ENCODE assay signal across 18 cellular contexts in the genomic region with DNA sequence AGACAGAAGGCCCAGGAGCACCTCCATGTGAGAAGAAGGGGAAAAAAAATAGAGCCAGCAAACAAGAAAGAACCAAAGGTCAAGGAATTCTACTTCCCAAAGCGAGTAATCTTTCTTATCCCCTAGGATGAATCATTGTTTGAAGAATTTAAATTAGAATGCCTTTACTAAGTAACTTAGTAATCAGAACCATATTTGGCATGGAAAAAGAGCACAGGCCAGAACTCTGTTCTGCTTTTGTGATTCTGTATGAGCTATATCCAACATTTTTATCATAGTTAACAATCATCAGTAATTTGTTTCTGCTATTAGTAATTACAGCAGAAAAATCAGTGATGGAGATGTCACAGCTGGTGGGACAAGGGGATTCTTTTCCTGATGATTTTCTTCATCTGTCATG.
DNase-seq lines count a peak whose midpoint lies in the region; FAIRE-seq and TF ChIP-seq lines count a peak whose summit lies in the region.
"Had no signal": no experiment of that assay in that cellular context is flagged by ENCODE, and none has a peak within 500 bp of the region (broad histone marks: within the 10 kb centered on the region; RNA-seq: fewer than 3 reads in every experiment).

No MANE protein-coding gene starts in this region.

- H3K9me3 Mint-ChIP-seq in Caco-2 (ENCODE audit: unreplicated experiment): peaks cover 17% of the 10 kb centered on the region

- H2AFZ ChIP-seq in fibroblast of lung (ENCODE audit: low read length) (no peak overlapping the region), osteoblast (ENCODE audit: low read length) (no peak overlapping the region)

- H3K27me3 Mint-ChIP-seq in Caco-2 (ENCODE audit: insufficient read depth, unreplicated experiment): no peaks in the 10 kb centered on the region

- peaks cover 16% of the 10 kb centered on the region for H3K4me1 Mint-ChIP-seq in Caco-2 (ENCODE audit: low read depth, unreplicated experiment)

- DNase-seq in Caco-2 (no peak), RWPE1 (ENCODE audit: low spot score) (peak; percentile 5), fibroblast of lung (ENCODE audit: low read depth in 2 of 2) (peak; percentile 90 to 95), osteoblast (ENCODE audit: insufficient read length, low spot score, missing footprints) (peak; percentile 71), COLO668 (lab: John Stamatoyannopoulos, UW; ENCODE audit: unreplicated experiment) (no peak), D721Med (ENCODE audit: insufficient read length, low spot score) (no peak), inferior parietal cortex (ENCODE audit: extremely low spot score) (no peak)
- DNase-seq in activated CD4-positive, alpha-beta T cell treated with anti-CD3 and anti-CD28 coated beads, Interleukin-2, amount 50 U/mL, for 4 hours: no peak
- DNase-seq: activated CD4-positive, CD25-positive, alpha-beta regulatory T cell; activated T-cell treated with anti-CD3 and anti-CD28 coated beads, Interleukin-2, amount 50 U/mL, for 4 hours; cerebellar nuclear complex; NCI-H1048; NCI-H524; retina; upper lobe of left lung had no signal

- H3K4me3 ChIP-seq in Caco-2 (ENCODE audit: low read depth, low read length) (no peak overlapping the region), fibroblast of lung (replicated peaks in 1 of 4; ENCODE audit: control extremely low read depth in 1 of 4, insufficient read depth in 1 of 4, low read depth in 3 of 4, low read length in 4 of 4) (no peak overlapping the region), osteoblast (ENCODE audit: insufficient read depth, low read length) (no peak overlapping the region)
- H3K4me3 ChIP-seq: GM12878, lung, SJCRH30, upper lobe of left lung had no signal

- CTCF ChIA-PET in Caco-2 (lab: Charles Lee): interaction anchor here (1.8 kb wide), 1 partner anchor 39 kb away, joined by 6 read pairs; no protein-coding TSS in a partner anchor
- CTCF ChIA-PET in RWPE1 (lab: Yijun Ruan, JAX): no interaction called here

- H3K4me1 ChIP-seq in Caco-2: peaks cover 20% of the 10 kb centered on the region
- H3K4me1 ChIP-seq in fibroblast of lung (ENCODE audit: control insufficient read depth, extremely low read depth, insufficient read depth, low read length): no peaks in the 10 kb centered on the region
- H3K4me1 ChIP-seq in osteoblast (ENCODE audit: insufficient read depth, low read length): peaks cover 15% of the 10 kb centered on the region
- H3K4me1 ChIP-seq: upper lobe of left lung had no signal

- no peaks in the 10 kb centered on the region for H3K79me2 ChIP-seq in fibroblast of lung (ENCODE audit: control insufficient read depth, insufficient read depth, low read length)
- no peaks in the 10 kb centered on the region for H3K79me2 ChIP-seq in osteoblast (ENCODE audit: insufficient read depth, low read length)

- intact Hi-C loops in Caco-2 (cut with micrococcal nuclease; ENCODE audit: unreplicated experiment): loop anchor here (1.0 kb wide), 2 partner anchors 38 to 102 kb away; no protein-coding TSS in a partner anchor

- H3K9ac ChIP-seq in fibroblast of lung (ENCODE audit: insufficient read depth, low read length): no peak overlapping the region

- peak overlapping the region; percentile 11 for H3K4me3 Mint-ChIP-seq in Caco-2 (ENCODE audit: unreplicated experiment)
- H3K4me3 Mint-ChIP-seq: activated T-cell treated with anti-CD3 and anti-CD28 coated beads, Interleukin-2, amount 50 U/mL, for 4 hours had no signal

- 0 out of 2 replicates have a peak, but pooled peaks cover 9% of the 10 kb centered on the region for H3K9me3 ChIP-seq in Caco-2
- no peaks in the 10 kb centered on the region for H3K9me3 ChIP-seq in fibroblast of lung (ENCODE audit: control insufficient read depth, insufficient read depth, low read depth, low read length)
- H3K9me3 ChIP-seq in osteoblast (ENCODE audit: low read depth, low read length): no peaks in the 10 kb centered on the region
- H3K9me3 ChIP-seq: SJCRH30, upper lobe of left lung had no signal

- no peak for FAIRE-seq in D721Med (lab: Jason Lieb, UNC)
- FAIRE-seq: GM12878 had no signal

- TF ChIP-seq CTCF in Caco-2 (IDR thresholded peaks at IDR 0.05; ENCODE audit: insufficient read depth in 1 of 2, low read depth in 1 of 2, low read length in 1 of 2, severe bottlenecking in 1 of 2, unreplicated experiment in 1 of 2): no peak
- TF ChIP-seq CTCF in RWPE1 (conservative IDR thresholded peaks at IDR 0.05; ENCODE audit: low read depth): no peak
- no peak for TF ChIP-seq CTCF in fibroblast of lung (conservative IDR thresholded peaks at IDR 0.05 in 1 of 2, IDR thresholded peaks at IDR 0.05 in 1 of 2; ENCODE audit: low read depth in 1 of 2, low read length in 2 of 2)
- no peak for TF ChIP-seq CTCF in osteoblast (IDR thresholded peaks at IDR 0.05; ENCODE audit: extremely low read depth, low read depth, low read length)
- no peak for TF ChIP-seq CTCF in D721Med (IDR thresholded peaks at IDR 0.05; ENCODE audit: insufficient read depth, missing control alignments)

- peak overlapping the region; percentile 76 for H3K27ac Mint-ChIP-seq in Caco-2 (ENCODE audit: unreplicated experiment)

- no peaks in the 10 kb centered on the region for H3K27me3 ChIP-seq in Caco-2 (replicated peaks; ENCODE audit: control insufficient read depth, insufficient read depth, low read length)
- no peaks in the 10 kb centered on the region for H3K27me3 ChIP-seq in fibroblast of lung (ENCODE audit: control insufficient read depth, insufficient read depth, low read length)
- no peaks in the 10 kb centered on the region for H3K27me3 ChIP-seq in osteoblast (ENCODE audit: insufficient read depth, low read length)
- H3K27me3 ChIP-seq: SJCRH30, upper lobe of left lung had no signal

- H3K27ac ChIP-seq in RWPE1 (no peak overlapping the region), fibroblast of lung (ENCODE audit: insufficient read depth, low read length) (no peak overlapping the region), osteoblast (ENCODE audit: low read depth, low read length) (peak overlapping the region; percentile 63)
- H3K27ac ChIP-seq: SJCRH30, upper lobe of left lung had no signal

- no TSS peak for BruUV-seq in Caco-2 (replicated peaks; lab: Mats Ljungman, UMichigan)

- H3K4me2 ChIP-seq in fibroblast of lung (ENCODE audit: extremely low read depth, insufficient read depth, low read length): peak overlapping the region; percentile 19
- peak overlapping the region; percentile 20 for H3K4me2 ChIP-seq in osteoblast (ENCODE audit: insufficient read depth, low read length)

- H4K20me1 ChIP-seq in fibroblast of lung (ENCODE audit: control insufficient read depth, extremely low read depth, insufficient read depth, low read length) (no peaks in the 10 kb centered on the region), osteoblast (ENCODE audit: insufficient read depth, low read length) (no peaks in the 10 kb centered on the region)

- no peaks in the 10 kb centered on the region for H3K36me3 Mint-ChIP-seq in Caco-2 (ENCODE audit: insufficient read depth, unreplicated experiment)

- H3K36me3 ChIP-seq in Caco-2 (ENCODE audit: control insufficient read depth, insufficient read depth, low read length) (no peaks in the 10 kb centered on the region), fibroblast of lung (ENCODE audit: control insufficient read depth, insufficient read depth, low read length) (no peaks in the 10 kb centered on the region), osteoblast (ENCODE audit: insufficient read depth, low read length) (no peaks in the 10 kb centered on the region)
- H3K36me3 ChIP-seq: SJCRH30, upper lobe of left lung had no signal

- POLR2A ChIA-PET in Caco-2 (lab: Charles Lee) (interaction anchor here (0.6 kb wide), 1 partner anchor 170 kb away, joined by 3 read pairs; no protein-coding TSS in a partner anchor), RWPE1 (lab: Yijun Ruan, JAX; ENCODE audit: low non-redundant PET) (no interaction called here)

Comparison
In these comparisons a context has a peak if more than half of its experiments do, and no peak if none do; other contexts are left out.
1. DNase-seq: peak in RWPE1 (single experiment), fibroblast of lung (2 of 2) and osteoblast (single experiment); none in Caco-2 (0 of 2), COLO668 (single experiment), D721Med (single experiment), activated CD4-positive, alpha-beta T cell treated with anti-CD3 and anti-CD28 coated beads, Interleukin-2, amount 50 U/mL, for 4 hours (0 of 2) and inferior parietal cortex (single experiment).